1 cellular context compared by ENCODE assay signal in genomic region chr17:8339540-8339939, GRCh38.
TF ChIP-seq lines count a peak whose summit lies in the region.

ODF4 (plus strand) TSS chr17:8339840; CDS start chr17:8340052, 212 bp downstream.

TF ChIP-seq in GM23338, 12 proteins besides CTCF, POLR2A, EP300 and RAD21 (continued from another document):
- TF ChIP-seq, protein P1, sequence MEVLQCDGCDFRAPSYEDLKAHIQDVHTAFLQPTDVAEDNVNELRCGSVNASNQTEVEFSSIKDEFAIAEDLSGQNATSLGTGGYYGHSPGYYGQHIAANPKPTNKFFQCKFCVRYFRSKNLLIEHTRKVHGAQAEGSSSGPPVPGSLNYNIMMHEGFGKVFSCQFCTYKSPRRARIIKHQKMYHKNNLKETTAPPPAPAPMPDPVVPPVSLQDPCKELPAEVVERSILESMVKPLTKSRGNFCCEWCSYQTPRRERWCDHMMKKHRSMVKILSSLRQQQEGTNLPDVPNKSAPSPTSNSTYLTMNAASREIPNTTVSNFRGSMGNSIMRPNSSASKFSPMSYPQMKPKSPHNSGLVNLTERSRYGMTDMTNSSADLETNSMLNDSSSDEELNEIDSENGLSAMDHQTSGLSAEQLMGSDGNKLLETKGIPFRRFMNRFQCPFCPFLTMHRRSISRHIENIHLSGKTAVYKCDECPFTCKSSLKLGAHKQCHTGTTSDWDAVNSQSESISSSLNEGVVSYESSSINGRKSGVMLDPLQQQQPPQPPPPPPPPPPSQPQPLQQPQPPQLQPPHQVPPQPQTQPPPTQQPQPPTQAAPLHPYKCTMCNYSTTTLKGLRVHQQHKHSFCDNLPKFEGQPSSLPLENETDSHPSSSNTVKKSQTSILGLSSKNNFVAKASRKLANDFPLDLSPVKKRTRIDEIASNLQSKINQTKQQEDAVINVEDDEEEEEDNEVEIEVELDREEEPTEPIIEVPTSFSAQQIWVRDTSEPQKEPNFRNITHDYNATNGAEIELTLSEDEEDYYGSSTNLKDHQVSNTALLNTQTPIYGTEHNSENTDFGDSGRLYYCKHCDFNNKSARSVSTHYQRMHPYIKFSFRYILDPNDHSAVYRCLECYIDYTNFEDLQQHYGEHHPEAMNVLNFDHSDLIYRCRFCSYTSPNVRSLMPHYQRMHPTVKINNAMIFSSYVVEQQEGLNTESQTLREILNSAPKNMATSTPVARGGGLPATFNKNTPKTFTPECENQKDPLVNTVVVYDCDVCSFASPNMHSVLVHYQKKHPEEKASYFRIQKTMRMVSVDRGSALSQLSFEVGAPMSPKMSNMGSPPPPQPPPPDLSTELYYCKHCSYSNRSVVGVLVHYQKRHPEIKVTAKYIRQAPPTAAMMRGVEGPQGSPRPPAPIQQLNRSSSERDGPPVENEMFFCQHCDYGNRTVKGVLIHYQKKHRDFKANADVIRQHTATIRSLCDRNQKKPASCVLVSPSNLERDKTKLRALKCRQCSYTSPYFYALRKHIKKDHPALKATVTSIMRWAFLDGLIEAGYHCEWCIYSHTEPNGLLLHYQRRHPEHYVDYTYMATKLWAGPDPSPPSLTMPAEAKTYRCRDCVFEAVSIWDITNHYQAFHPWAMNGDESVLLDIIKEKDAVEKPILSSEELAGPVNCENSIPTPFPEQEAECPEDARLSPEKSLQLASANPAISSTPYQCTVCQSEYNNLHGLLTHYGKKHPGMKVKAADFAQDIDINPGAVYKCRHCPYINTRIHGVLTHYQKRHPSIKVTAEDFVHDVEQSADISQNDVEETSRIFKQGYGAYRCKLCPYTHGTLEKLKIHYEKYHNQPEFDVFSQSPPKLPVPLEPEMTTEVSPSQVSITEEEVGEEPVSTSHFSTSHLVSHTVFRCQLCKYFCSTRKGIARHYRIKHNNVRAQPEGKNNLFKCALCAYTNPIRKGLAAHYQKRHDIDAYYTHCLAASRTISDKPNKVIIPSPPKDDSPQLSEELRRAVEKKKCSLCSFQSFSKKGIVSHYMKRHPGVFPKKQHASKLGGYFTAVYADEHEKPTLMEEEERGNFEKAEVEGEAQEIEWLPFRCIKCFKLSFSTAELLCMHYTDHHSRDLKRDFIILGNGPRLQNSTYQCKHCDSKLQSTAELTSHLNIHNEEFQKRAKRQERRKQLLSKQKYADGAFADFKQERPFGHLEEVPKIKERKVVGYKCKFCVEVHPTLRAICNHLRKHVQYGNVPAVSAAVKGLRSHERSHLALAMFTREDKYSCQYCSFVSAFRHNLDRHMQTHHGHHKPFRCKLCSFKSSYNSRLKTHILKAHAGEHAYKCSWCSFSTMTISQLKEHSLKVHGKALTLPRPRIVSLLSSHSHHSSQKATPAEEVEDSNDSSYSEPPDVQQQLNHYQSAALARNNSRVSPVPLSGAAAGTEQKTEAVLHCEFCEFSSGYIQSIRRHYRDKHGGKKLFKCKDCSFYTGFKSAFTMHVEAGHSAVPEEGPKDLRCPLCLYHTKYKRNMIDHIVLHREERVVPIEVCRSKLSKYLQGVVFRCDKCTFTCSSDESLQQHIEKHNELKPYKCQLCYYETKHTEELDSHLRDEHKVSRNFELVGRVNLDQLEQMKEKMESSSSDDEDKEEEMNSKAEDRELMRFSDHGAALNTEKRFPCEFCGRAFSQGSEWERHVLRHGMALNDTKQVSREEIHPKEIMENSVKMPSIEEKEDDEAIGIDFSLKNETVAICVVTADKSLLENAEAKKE (CRISPR knock-in tag; IDR thresholded peaks at IDR 0.05), result no peak
- TF ChIP-seq STAT1 (IDR thresholded peaks at IDR 0.05; ENCODE audit: unreplicated experiment), result no peak
- TF ChIP-seq POLR2AphosphoS5 (IDR thresholded peaks at IDR 0.05; ENCODE audit: low read depth), result no peak
- no peak for TF ChIP-seq ZNF331 (CRISPR knock-in tag; IDR thresholded peaks at IDR 0.05; ENCODE audit: low read depth)
- no peak for TF ChIP-seq JUNB (IDR thresholded peaks at IDR 0.05; ENCODE audit: unreplicated experiment)
- no peak for TF ChIP-seq NANOG (IDR thresholded peaks at IDR 0.05; ENCODE audit: borderline replicate concordance)
- TF ChIP-seq, protein P2, sequence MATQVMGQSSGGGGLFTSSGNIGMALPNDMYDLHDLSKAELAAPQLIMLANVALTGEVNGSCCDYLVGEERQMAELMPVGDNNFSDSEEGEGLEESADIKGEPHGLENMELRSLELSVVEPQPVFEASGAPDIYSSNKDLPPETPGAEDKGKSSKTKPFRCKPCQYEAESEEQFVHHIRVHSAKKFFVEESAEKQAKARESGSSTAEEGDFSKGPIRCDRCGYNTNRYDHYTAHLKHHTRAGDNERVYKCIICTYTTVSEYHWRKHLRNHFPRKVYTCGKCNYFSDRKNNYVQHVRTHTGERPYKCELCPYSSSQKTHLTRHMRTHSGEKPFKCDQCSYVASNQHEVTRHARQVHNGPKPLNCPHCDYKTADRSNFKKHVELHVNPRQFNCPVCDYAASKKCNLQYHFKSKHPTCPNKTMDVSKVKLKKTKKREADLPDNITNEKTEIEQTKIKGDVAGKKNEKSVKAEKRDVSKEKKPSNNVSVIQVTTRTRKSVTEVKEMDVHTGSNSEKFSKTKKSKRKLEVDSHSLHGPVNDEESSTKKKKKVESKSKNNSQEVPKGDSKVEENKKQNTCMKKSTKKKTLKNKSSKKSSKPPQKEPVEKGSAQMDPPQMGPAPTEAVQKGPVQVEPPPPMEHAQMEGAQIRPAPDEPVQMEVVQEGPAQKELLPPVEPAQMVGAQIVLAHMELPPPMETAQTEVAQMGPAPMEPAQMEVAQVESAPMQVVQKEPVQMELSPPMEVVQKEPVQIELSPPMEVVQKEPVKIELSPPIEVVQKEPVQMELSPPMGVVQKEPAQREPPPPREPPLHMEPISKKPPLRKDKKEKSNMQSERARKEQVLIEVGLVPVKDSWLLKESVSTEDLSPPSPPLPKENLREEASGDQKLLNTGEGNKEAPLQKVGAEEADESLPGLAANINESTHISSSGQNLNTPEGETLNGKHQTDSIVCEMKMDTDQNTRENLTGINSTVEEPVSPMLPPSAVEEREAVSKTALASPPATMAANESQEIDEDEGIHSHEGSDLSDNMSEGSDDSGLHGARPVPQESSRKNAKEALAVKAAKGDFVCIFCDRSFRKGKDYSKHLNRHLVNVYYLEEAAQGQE (IDR thresholded peaks at IDR 0.05; ENCODE audit: unreplicated experiment), result no peak
- no peak for TF ChIP-seq CREB1 (CRISPR knock-in tag; IDR thresholded peaks at IDR 0.05; ENCODE audit: low read depth)
- no peak for TF ChIP-seq EZH2phosphoT487 (IDR thresholded peaks at IDR 0.05; ENCODE audit: unreplicated experiment)
- TF ChIP-seq, protein P3, sequence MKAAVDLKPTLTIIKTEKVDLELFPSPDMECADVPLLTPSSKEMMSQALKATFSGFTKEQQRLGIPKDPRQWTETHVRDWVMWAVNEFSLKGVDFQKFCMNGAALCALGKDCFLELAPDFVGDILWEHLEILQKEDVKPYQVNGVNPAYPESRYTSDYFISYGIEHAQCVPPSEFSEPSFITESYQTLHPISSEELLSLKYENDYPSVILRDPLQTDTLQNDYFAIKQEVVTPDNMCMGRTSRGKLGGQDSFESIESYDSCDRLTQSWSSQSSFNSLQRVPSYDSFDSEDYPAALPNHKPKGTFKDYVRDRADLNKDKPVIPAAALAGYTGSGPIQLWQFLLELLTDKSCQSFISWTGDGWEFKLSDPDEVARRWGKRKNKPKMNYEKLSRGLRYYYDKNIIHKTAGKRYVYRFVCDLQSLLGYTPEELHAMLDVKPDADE (IDR thresholded peaks at IDR 0.05), result no peak
- no peak for TF ChIP-seq EZH2 (IDR thresholded peaks at IDR 0.05; ENCODE audit: low read depth, unreplicated experiment)
